Comparison of ENCODE assay signal across 11 cellular contexts in genomic region chr7:97845622-97846203, GRCh38. TPM values are rescaled to one million over a fixed set of nuclear protein-coding genes. Genes with fewer than 3 reads are reported as not detected.
DNase-seq lines count a peak whose midpoint lies in the region; ATAC-seq and TF ChIP-seq lines count a peak whose summit lies in the region.
"Had no signal": no experiment of that assay in that cellular context is flagged by ENCODE, and none has a peak within 500 bp of the region (broad histone marks: within the 10 kb centered on the region; RNA-seq: fewer than 3 reads in every experiment).

No MANE protein-coding gene starts in this region.

- intact Hi-C loops in OCI-LY7 (cut with micrococcal nuclease; ENCODE audit: unreplicated experiment): loop anchor here (10.0 kb wide), 1 partner anchor 169 kb away; no protein-coding TSS in a partner anchor

- H3K4me3 Mint-ChIP-seq in type B pancreatic cell: no peak overlapping the region
- no peak overlapping the region for H3K4me3 Mint-ChIP-seq in stimulated activated memory B cell treated with anti-CD40 and anti-IgM and Interleukin-4, amounts not matched to agents 10 μg/mL and 1 μg/mL and 100 μg/mL, for 72 hours
- H3K4me3 Mint-ChIP-seq: activated B cell treated with CpG ODN at 0.5 μM for 24 hours had no signal

- TF ChIP-seq CTCF in OCI-LY7 (conservative IDR thresholded peaks at IDR 0.05; ENCODE audit: low read length): peak; percentile 83
- peak; percentile 48 for TF ChIP-seq CTCF in fibroblast of the aortic adventitia (IDR thresholded peaks at IDR 0.05; ENCODE audit: insufficient read depth, low read length)
- peak; percentile 77 for TF ChIP-seq CTCF in type B pancreatic cell (conservative IDR thresholded peaks at IDR 0.05)

- H2AFZ ChIP-seq in OCI-LY7 (ENCODE audit: low read length): no peak overlapping the region

- no peaks in the 10 kb centered on the region for H3K9me3 ChIP-seq in OCI-LY7 (ENCODE audit: low read length)
- H3K9me3 ChIP-seq: neutrophil had no signal

- no TSS peak for BruUV-seq in OCI-LY7 (replicated peaks; lab: Mats Ljungman, UMichigan)

- H4K20me1 ChIP-seq in OCI-LY7 (ENCODE audit: insufficient read depth, low read length): no peaks in the 10 kb centered on the region
- H4K20me1 ChIP-seq: BLaER1 had no signal

- CTCF ChIA-PET in OCI-LY7 (lab: Charles Lee; ENCODE audit: unreplicated experiment): no interaction called here

- H3K36me3 ChIP-seq in OCI-LY7 (ENCODE audit: insufficient read depth, low read length): peaks cover 3% of the 10 kb centered on the region
- H3K36me3 ChIP-seq: BLaER1, neutrophil had no signal

- POLR2A ChIA-PET in OCI-LY7 (lab: Charles Lee): interaction anchor here (0.6 kb wide), 1 partner anchor 22 kb away, joined by 3 read pairs; no protein-coding TSS in a partner anchor

- H3K4me3 ChIP-seq in OCI-LY7 (ENCODE audit: low read depth, low read length, poor library complexity, severe bottlenecking) (no peak overlapping the region), fibroblast of the aortic adventitia (ENCODE audit: low read depth, low read length) (no peak overlapping the region)
- H3K4me3 ChIP-seq: BLaER1 had no signal

- no peaks in the 10 kb centered on the region for H3K9me3 Mint-ChIP-seq in type B pancreatic cell
- H3K9me3 Mint-ChIP-seq in stimulated activated memory B cell treated with anti-CD40 and anti-IgM and Interleukin-4, amounts not matched to agents 10 μg/mL and 1 μg/mL and 100 μg/mL, for 72 hours: no peaks in the 10 kb centered on the region
- H3K9me3 Mint-ChIP-seq: activated B cell treated with CpG ODN at 0.5 μM for 24 hours had no signal

- no peaks in the 10 kb centered on the region for H3K27me3 Mint-ChIP-seq in type B pancreatic cell
- peaks cover 4% of the 10 kb centered on the region for H3K27me3 Mint-ChIP-seq in stimulated activated memory B cell treated with anti-CD40 and anti-IgM and Interleukin-4, amounts not matched to agents 10 μg/mL and 1 μg/mL and 100 μg/mL, for 72 hours
- H3K27me3 Mint-ChIP-seq: activated B cell treated with CpG ODN at 0.5 μM for 24 hours had no signal

- H3K4me1 ChIP-seq in OCI-LY7 (ENCODE audit: insufficient read depth, low read length, poor library complexity, severe bottlenecking): no peaks in the 10 kb centered on the region

- H3K9me2 ChIP-seq in OCI-LY7 (ENCODE audit: insufficient read depth, low read length): no peaks in the 10 kb centered on the region

- H3K36me3 Mint-ChIP-seq in type B pancreatic cell: no peaks in the 10 kb centered on the region
- peaks cover 7% of the 10 kb centered on the region for H3K36me3 Mint-ChIP-seq in stimulated activated memory B cell treated with anti-CD40 and anti-IgM and Interleukin-4, amounts not matched to agents 10 μg/mL and 1 μg/mL and 100 μg/mL, for 72 hours

- H3K79me2 ChIP-seq in OCI-LY7 (ENCODE audit: insufficient read depth, low read depth, low read length): no peaks in the 10 kb centered on the region

- no peak overlapping the region for H3K27ac ChIP-seq in OCI-LY7 (ENCODE audit: low read depth, low read length, poor library complexity, severe bottlenecking)
- H3K27ac ChIP-seq: BLaER1, neutrophil had no signal

- ATAC-seq in HG02973 (IDR thresholded peaks at IDR 0.05; ENCODE audit: unreplicated experiment): peak; percentile 47
- no peak for ATAC-seq in stimulated activated memory B cell treated with anti-CD40 and anti-IgM and Interleukin-4, amounts not matched to agents 10 μg/mL and 1 μg/mL and 100 μg/mL, for 72 hours

- no peak overlapping the region for H3K27ac Mint-ChIP-seq in type B pancreatic cell
- no peak overlapping the region for H3K27ac Mint-ChIP-seq in stimulated activated memory B cell treated with anti-CD40 and anti-IgM and Interleukin-4, amounts not matched to agents 10 μg/mL and 1 μg/mL and 100 μg/mL, for 72 hours
- H3K27ac Mint-ChIP-seq: activated B cell treated with CpG ODN at 0.5 μM for 24 hours had no signal

- H3K4me1 Mint-ChIP-seq in type B pancreatic cell (ENCODE audit: unreplicated experiment): no peaks in the 10 kb centered on the region
- no peaks in the 10 kb centered on the region for H3K4me1 Mint-ChIP-seq in stimulated activated memory B cell treated with anti-CD40 and anti-IgM and Interleukin-4, amounts not matched to agents 10 μg/mL and 1 μg/mL and 100 μg/mL, for 72 hours
- H3K4me1 Mint-ChIP-seq: activated B cell treated with CpG ODN at 0.5 μM for 24 hours had no signal

- peak; percentile 6 for DNase-seq in NCI-H1436 (lab: John Stamatoyannopoulos, UW)
- DNase-seq in NCI-H1436 treated with DMSO at 0.1 percent for 48 hours (lab: John Stamatoyannopoulos, UW): no peak
- DNase-seq in OCI-LY7 (ENCODE audit: low spot score): peak; percentile 38
- DNase-seq in fibroblast of the aortic adventitia (ENCODE audit: low read depth): peak; percentile 48
- no peak for DNase-seq in type B pancreatic cell (ENCODE audit: extremely low spot score, unreplicated experiment)
- DNase-seq in foreskin melanocyte: no peak
- DNase-seq: activated B cell treated with CpG ODN at 0.5 μM for 24 hours had no signal

- H3K4me2 ChIP-seq in OCI-LY7 (ENCODE audit: low read length): no peak overlapping the region
- H3K4me2 ChIP-seq: BLaER1 had no signal

RNA-seq across cellular contexts. Expression of gene ASNS, which starts 26.5 kb away (rescaled TPM):
- total RNA-seq in OCI-LY7 (2014; rRNA removed; shearing (Covaris generic)): 109 and 124 TPM in 2 replicates
- total RNA-seq in OCI-LY7 (2022): 283 and 308 TPM in 2 replicates
- total RNA-seq in fibroblast of the aortic adventitia (ENCODE audit: low replicate concordance): 38.4 and 154 TPM in 2 replicates
- 48.0 and 50.5 TPM in 2 replicates for total RNA-seq in type B pancreatic cell (ENCODE audit: low replicate concordance)

Comparison
In these comparisons a context has a peak if more than half of its experiments do, and no peak if none do; other contexts are left out.
1. DNase-seq: peak in NCI-H1436 (single experiment), OCI-LY7 (single experiment) and fibroblast of the aortic adventitia (single experiment); none in NCI-H1436 treated with DMSO at 0.1 percent for 48 hours (single experiment), type B pancreatic cell (single experiment) and foreskin melanocyte (single experiment).
2. Peak in every context shown above with its lines, with median percentiles within 50 percentile points of each other: CTCF ChIP-seq.